In the genomic region with DNA sequence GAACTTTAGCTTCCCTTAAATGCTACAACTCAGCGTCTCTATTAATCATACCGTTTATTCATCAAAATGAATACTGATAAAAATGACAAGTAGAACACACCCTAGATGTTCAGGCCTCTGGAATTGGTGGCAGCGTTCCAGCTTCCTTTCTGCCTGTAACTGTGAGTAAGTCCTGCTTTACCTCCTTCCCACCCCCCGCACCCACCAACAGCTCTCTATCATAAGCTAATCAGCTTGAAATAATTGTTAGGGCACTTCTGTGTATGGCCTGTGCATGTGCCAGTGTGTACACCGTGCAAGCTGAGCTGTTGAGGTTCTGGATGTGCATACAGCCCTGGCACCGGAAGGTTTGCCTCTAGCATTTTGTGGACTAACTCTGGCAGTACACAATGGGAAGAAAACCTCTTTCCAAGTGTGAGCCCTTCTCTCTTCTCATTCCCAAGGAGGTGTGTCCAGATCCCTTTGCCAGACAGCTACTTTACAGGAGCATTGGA, we compare ENCODE assay signal across 1 cellular context.
TF ChIP-seq lines count a peak whose summit lies in the region.

No MANE protein-coding gene starts in this region.

TF ChIP-seq in SK-N-SH, 30 proteins besides CTCF, POLR2A, EP300 and RAD21 (continued from another document):
- TF ChIP-seq FOSL2 (IDR thresholded peaks at IDR 0.05; ENCODE audit: borderline replicate concordance, low read depth) (peak; percentile 15; the same call in 1 of the 2 replicates), JUND (IDR thresholded peaks at IDR 0.05) (peak; percentile 46; the same call in 1 of the 2 replicates), ELF1 (IDR thresholded peaks at IDR 0.05) (no peak), TAF1 (IDR thresholded peaks at IDR 0.05; ENCODE audit: borderline replicate concordance, low read depth, low read length) (peak; percentile 51; the same call in 1 of the 2 replicates), MXI1 (IDR thresholded peaks at IDR 0.05; ENCODE audit: low read depth, low read length) (no peak), SIN3A (IDR thresholded peaks at IDR 0.05; ENCODE audit: borderline replicate concordance, low read depth, low read length) (0 out of 2 replicates have a peak, but pooled peaks have one; percentile 10), MEF2A (IDR thresholded peaks at IDR 0.05; ENCODE audit: borderline replicate concordance, low read depth) (no peak), GABPA (IDR thresholded peaks at IDR 0.05; ENCODE audit: low read depth) (no peak), FOXM1 (IDR thresholded peaks at IDR 0.05; ENCODE audit: low read depth) (no peak), CHD2 (IDR thresholded peaks at IDR 0.05; ENCODE audit: low read length, partially characterized antibody) (no peak), GATA2 (CRISPR knock-in tag; IDR thresholded peaks at IDR 0.05) (no peak), TCF12 (IDR thresholded peaks at IDR 0.05) (peak; percentile 64; the same call in 1 of the 2 replicates), YY1 (IDR thresholded peaks at IDR 0.05; ENCODE audit: low read depth) (no peak), NFIC (IDR thresholded peaks at IDR 0.05; ENCODE audit: borderline replicate concordance) (peak; percentile 79), EZH2phosphoT487 (IDR thresholded peaks at IDR 0.05; ENCODE audit: borderline replicate concordance, low read depth) (no peak), TEAD4 (IDR thresholded peaks at IDR 0.05; ENCODE audit: borderline replicate concordance, insufficient read depth) (peak; percentile 50; the same call in 1 of the 2 replicates), POLR2AphosphoS5 (IDR thresholded peaks at IDR 0.05; ENCODE audit: low read depth, low read length) (peak; percentile 43; the same call in 1 of the 2 replicates), RFX5 (IDR thresholded peaks at IDR 0.05; ENCODE audit: low read length) (no peak)
- TF ChIP-seq, protein P1, sequence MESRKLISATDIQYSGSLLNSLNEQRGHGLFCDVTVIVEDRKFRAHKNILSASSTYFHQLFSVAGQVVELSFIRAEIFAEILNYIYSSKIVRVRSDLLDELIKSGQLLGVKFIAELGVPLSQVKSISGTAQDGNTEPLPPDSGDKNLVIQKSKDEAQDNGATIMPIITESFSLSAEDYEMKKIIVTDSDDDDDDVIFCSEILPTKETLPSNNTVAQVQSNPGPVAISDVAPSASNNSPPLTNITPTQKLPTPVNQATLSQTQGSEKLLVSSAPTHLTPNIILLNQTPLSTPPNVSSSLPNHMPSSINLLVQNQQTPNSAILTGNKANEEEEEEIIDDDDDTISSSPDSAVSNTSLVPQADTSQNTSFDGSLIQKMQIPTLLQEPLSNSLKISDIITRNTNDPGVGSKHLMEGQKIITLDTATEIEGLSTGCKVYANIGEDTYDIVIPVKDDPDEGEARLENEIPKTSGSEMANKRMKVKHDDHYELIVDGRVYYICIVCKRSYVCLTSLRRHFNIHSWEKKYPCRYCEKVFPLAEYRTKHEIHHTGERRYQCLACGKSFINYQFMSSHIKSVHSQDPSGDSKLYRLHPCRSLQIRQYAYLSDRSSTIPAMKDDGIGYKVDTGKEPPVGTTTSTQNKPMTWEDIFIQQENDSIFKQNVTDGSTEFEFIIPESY (IDR thresholded peaks at IDR 0.05; ENCODE audit: borderline replicate concordance, low read depth) = no peak
- TF ChIP-seq, protein P2, sequence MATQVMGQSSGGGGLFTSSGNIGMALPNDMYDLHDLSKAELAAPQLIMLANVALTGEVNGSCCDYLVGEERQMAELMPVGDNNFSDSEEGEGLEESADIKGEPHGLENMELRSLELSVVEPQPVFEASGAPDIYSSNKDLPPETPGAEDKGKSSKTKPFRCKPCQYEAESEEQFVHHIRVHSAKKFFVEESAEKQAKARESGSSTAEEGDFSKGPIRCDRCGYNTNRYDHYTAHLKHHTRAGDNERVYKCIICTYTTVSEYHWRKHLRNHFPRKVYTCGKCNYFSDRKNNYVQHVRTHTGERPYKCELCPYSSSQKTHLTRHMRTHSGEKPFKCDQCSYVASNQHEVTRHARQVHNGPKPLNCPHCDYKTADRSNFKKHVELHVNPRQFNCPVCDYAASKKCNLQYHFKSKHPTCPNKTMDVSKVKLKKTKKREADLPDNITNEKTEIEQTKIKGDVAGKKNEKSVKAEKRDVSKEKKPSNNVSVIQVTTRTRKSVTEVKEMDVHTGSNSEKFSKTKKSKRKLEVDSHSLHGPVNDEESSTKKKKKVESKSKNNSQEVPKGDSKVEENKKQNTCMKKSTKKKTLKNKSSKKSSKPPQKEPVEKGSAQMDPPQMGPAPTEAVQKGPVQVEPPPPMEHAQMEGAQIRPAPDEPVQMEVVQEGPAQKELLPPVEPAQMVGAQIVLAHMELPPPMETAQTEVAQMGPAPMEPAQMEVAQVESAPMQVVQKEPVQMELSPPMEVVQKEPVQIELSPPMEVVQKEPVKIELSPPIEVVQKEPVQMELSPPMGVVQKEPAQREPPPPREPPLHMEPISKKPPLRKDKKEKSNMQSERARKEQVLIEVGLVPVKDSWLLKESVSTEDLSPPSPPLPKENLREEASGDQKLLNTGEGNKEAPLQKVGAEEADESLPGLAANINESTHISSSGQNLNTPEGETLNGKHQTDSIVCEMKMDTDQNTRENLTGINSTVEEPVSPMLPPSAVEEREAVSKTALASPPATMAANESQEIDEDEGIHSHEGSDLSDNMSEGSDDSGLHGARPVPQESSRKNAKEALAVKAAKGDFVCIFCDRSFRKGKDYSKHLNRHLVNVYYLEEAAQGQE (IDR thresholded peaks at IDR 0.05; ENCODE audit: low read depth, low read length) = no peak; the same call in 1 of the 2 replicates
- TF ChIP-seq, protein P3, sequence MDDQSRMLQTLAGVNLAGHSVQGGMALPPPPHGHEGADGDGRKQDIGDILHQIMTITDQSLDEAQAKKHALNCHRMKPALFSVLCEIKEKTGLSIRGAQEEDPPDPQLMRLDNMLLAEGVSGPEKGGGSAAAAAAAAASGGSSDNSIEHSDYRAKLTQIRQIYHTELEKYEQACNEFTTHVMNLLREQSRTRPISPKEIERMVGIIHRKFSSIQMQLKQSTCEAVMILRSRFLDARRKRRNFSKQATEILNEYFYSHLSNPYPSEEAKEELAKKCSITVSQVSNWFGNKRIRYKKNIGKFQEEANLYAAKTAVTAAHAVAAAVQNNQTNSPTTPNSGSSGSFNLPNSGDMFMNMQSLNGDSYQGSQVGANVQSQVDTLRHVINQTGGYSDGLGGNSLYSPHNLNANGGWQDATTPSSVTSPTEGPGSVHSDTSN (IDR thresholded peaks at IDR 0.05) = peak; percentile 93
- TF ChIP-seq, protein P4, sequence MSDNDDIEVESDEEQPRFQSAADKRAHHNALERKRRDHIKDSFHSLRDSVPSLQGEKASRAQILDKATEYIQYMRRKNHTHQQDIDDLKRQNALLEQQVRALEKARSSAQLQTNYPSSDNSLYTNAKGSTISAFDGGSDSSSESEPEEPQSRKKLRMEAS (IDR thresholded peaks at IDR 0.05; ENCODE audit: low read depth) = peak; percentile 47; the same call in 1 of the 2 replicates
TF ChIP-seq in SK-N-SH: peak in this region for 10.
